35 cellular contexts compared by ENCODE assay signal in the genomic region with DNA sequence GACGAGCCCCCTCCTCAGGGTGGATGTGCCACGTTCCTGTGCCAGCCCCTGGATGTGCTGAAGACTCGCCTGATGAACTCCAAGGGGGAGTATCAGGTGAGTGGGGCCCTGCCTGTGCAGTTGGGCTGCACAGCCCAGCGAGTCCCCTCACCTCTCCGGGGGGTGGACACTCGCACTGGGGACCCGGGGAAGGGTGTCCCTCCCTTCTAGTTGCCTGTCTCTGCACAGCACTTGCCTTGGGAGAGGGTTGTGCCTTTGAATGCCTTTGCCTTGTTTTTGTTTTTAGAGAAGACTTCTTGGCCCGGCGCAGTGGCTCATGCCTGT.
"Had no signal": no experiment of that assay in that cellular context is flagged by ENCODE, and none has a peak within 500 bp of the region (broad histone marks: within the 10 kb centered on the region; RNA-seq: fewer than 3 reads in every experiment).

No MANE protein-coding gene starts in this region.

- H3K9me3 ChIP-seq: adrenal gland, body of pancreas, breast epithelium had no signal

- H3K9me3 Mint-ChIP-seq: activated B cell treated with CpG ODN at 0.5 μM for 24 hours; activated CD4-positive, alpha-beta memory T cell treated with anti-CD3 and anti-CD28 coated beads for 36 hours; activated CD4-positive, alpha-beta T cell treated with anti-CD3 and anti-CD28 coated beads, Interleukin-2, amount 10 ng/mL, durations not matched to agents 24 days and 14 days; activated CD8-positive, alpha-beta T cell treated with anti-CD3 and anti-CD28 coated beads for 36 hours; activated naive CD4-positive, alpha-beta T cell treated with anti-CD3 and anti-CD28 coated beads for 36 hours; activated naive CD4-positive, alpha-beta T cell treated with anti-CD3 and anti-CD28 coated beads, Interleukin-2, amount 50 U/mL, for 72 hours; activated naive CD8-positive, alpha-beta T cell treated with anti-CD3 and anti-CD28 coated beads for 36 hours; activated T-cell treated with anti-CD3 and anti-CD28 coated beads, Interleukin-2, amount 50 U/mL, for 4 hours; activated T-cell treated with anti-CD3 and anti-CD28 coated beads, Interleukin-2, amount 50 U/mL, for 72 hours; activated T-helper 1 cell treated with anti-CD3 and anti-CD28 coated beads, Interleukin-12 subunit alpha, Interleukin-12 subunit beta, Interleukin-2, Interleukin-4 antibody, amounts not matched to agents 30 ng/mL and 10 ng/mL and 1 ng/mL, durations not matched to agents 14 hours and 24 hours and 36 hours; activated T-helper 17 cell treated with anti-CD3 and anti-CD28 coated beads, Interleukin-2, amount 50 U/mL, for 72 hours; T-helper 1 cell treated with Interleukin-12 subunit alpha and Interleukin-12 subunit beta and Interleukin-4 antibody, amounts not matched to agents 30 μg/mL and 1 μg/mL, for 36 hours; T-helper 2 cell treated with Interferon-gamma antibody and Interleukin-4, amounts not matched to agents 5 μg/mL and 100 μg/mL, for 36 hours had no signal

- H3K36me3 ChIP-seq: adrenal gland, brain microvascular endothelial cell, breast epithelium had no signal

- H3K4me1 Mint-ChIP-seq: activated T-helper 17 cell treated with anti-CD3 and anti-CD28 coated beads, Interleukin-2, amount 50 U/mL, for 72 hours had no signal

- ATAC-seq: activated CD8-positive, alpha-beta T cell treated with anti-CD3 and anti-CD28 coated beads for 36 hours; activated naive CD4-positive, alpha-beta T cell treated with anti-CD3 and anti-CD28 coated beads, Interleukin-2, amount 50 U/mL, for 72 hours; activated T-cell treated with anti-CD3 and anti-CD28 coated beads, Interleukin-2, amount 50 U/mL, for 4 hours; activated T-cell treated with anti-CD3 and anti-CD28 coated beads, Interleukin-2, amount 50 U/mL, for 72 hours; activated T-helper 17 cell treated with anti-CD3 and anti-CD28 coated beads, Interleukin-2, amount 50 U/mL, for 72 hours; body of pancreas had no signal

- H3K27me3 ChIP-seq: adrenal gland, body of pancreas, brain microvascular endothelial cell, breast epithelium had no signal

- DNase-seq: activated B cell treated with CpG ODN at 0.5 μM for 24 hours; activated CD4-positive, alpha-beta memory T cell treated with anti-CD3 and anti-CD28 coated beads for 36 hours; activated CD4-positive, alpha-beta T cell treated with anti-CD3 and anti-CD28 coated beads for 4 hours; activated CD4-positive, alpha-beta T cell treated with anti-CD3 and anti-CD28 coated beads, Interleukin-2, amount 10 ng/mL, durations not matched to agents 24 days and 14 days; activated CD4-positive, alpha-beta T cell treated with anti-CD3 and anti-CD28 coated beads, Interleukin-2, amount 50 U/mL, for 1 hour; activated CD4-positive, alpha-beta T cell treated with anti-CD3 and anti-CD28 coated beads, Interleukin-2, amount 50 U/mL, for 4 hours; activated CD4-positive, CD25-positive, alpha-beta regulatory T cell treated with anti-CD3 and anti-CD28 coated beads, Interleukin-2, amount 50 U/mL, for 72 hours; activated CD8-positive, alpha-beta memory T cell treated with anti-CD3 and anti-CD28 coated beads, Interleukin-2, amount 50 U/mL, for 4 hours; activated CD8-positive, alpha-beta T cell treated with anti-CD3 and anti-CD28 coated beads for 36 hours; activated gamma-delta T cell treated with Interleukin-2 at 50 U/mL for 16 hours; activated naive CD4-positive, alpha-beta T cell; activated naive CD4-positive, alpha-beta T cell treated with anti-CD3 and anti-CD28 coated beads for 36 hours; activated naive CD4-positive, alpha-beta T cell treated with anti-CD3 and anti-CD28 coated beads, Interleukin-2, amount 50 U/mL, for 16 hours; activated naive CD8-positive, alpha-beta T cell treated with anti-CD3 and anti-CD28 coated beads for 36 hours; activated T-cell treated with anti-CD3 and anti-CD28 coated beads for 4 hours; activated T-cell treated with anti-CD3 and anti-CD28 coated beads, Interleukin-2, amount 50 U/mL, for 1 hour; activated T-cell treated with anti-CD3 and anti-CD28 coated beads, Interleukin-2, amount 50 U/mL, for 4 hours; activated T-cell treated with anti-CD3 and anti-CD28 coated beads, Interleukin-2, amount 50 U/mL, for 72 hours; amniotic stem cell; brain microvascular endothelial cell; central memory CD4-positive, alpha-beta T cell; T-helper 1 cell; T-helper 2 cell; T-helper 9 cell had no signal

- H3K4me3 Mint-ChIP-seq: activated B cell treated with CpG ODN at 0.5 μM for 24 hours; activated CD4-positive, alpha-beta memory T cell treated with anti-CD3 and anti-CD28 coated beads for 36 hours; activated CD4-positive, alpha-beta T cell treated with anti-CD3 and anti-CD28 coated beads, Interleukin-2, amount 10 ng/mL, durations not matched to agents 24 days and 14 days; activated CD8-positive, alpha-beta T cell treated with anti-CD3 and anti-CD28 coated beads for 36 hours; activated naive CD4-positive, alpha-beta T cell treated with anti-CD3 and anti-CD28 coated beads for 36 hours; activated naive CD8-positive, alpha-beta T cell treated with anti-CD3 and anti-CD28 coated beads for 36 hours; activated T-cell treated with anti-CD3 and anti-CD28 coated beads, Interleukin-2, amount 50 U/mL, for 4 hours; activated T-cell treated with anti-CD3 and anti-CD28 coated beads, Interleukin-2, amount 50 U/mL, for 72 hours; activated T-helper 1 cell treated with anti-CD3 and anti-CD28 coated beads, Interleukin-12 subunit alpha, Interleukin-12 subunit beta, Interleukin-2, Interleukin-4 antibody, amounts not matched to agents 30 ng/mL and 10 ng/mL and 1 ng/mL, durations not matched to agents 14 hours and 24 hours and 36 hours; activated T-helper 17 cell treated with anti-CD3 and anti-CD28 coated beads, Interleukin-2, amount 50 U/mL, for 72 hours; T-helper 1 cell treated with Interleukin-12 subunit alpha and Interleukin-12 subunit beta and Interleukin-4 antibody, amounts not matched to agents 30 μg/mL and 1 μg/mL, for 36 hours; T-helper 2 cell treated with Interferon-gamma antibody and Interleukin-4, amounts not matched to agents 5 μg/mL and 100 μg/mL, for 36 hours had no signal

- H3K4me3 ChIP-seq: adrenal gland, body of pancreas, breast epithelium had no signal

- H3K27me3 Mint-ChIP-seq: activated B cell treated with CpG ODN at 0.5 μM for 24 hours; activated CD4-positive, alpha-beta memory T cell treated with anti-CD3 and anti-CD28 coated beads for 36 hours; activated CD4-positive, alpha-beta T cell treated with anti-CD3 and anti-CD28 coated beads, Interleukin-2, amount 10 ng/mL, durations not matched to agents 24 days and 14 days; activated CD8-positive, alpha-beta T cell treated with anti-CD3 and anti-CD28 coated beads for 36 hours; activated naive CD8-positive, alpha-beta T cell treated with anti-CD3 and anti-CD28 coated beads for 36 hours; activated T-helper 17 cell treated with anti-CD3 and anti-CD28 coated beads, Interleukin-2, amount 50 U/mL, for 72 hours had no signal

- FAIRE-seq: astrocyte, TTC549 had no signal

- H3K27ac ChIP-seq: adrenal gland, body of pancreas, brain microvascular endothelial cell, breast epithelium, VCaP had no signal

- H3K27ac Mint-ChIP-seq: activated B cell treated with CpG ODN at 0.5 μM for 24 hours; activated CD4-positive, alpha-beta memory T cell treated with anti-CD3 and anti-CD28 coated beads for 36 hours; activated CD4-positive, alpha-beta T cell treated with anti-CD3 and anti-CD28 coated beads, Interleukin-2, amount 10 ng/mL, durations not matched to agents 24 days and 14 days; activated CD8-positive, alpha-beta T cell treated with anti-CD3 and anti-CD28 coated beads for 36 hours; activated naive CD4-positive, alpha-beta T cell treated with anti-CD3 and anti-CD28 coated beads for 36 hours; activated naive CD4-positive, alpha-beta T cell treated with anti-CD3 and anti-CD28 coated beads, Interleukin-2, amount 50 U/mL, for 72 hours; activated naive CD8-positive, alpha-beta T cell treated with anti-CD3 and anti-CD28 coated beads for 36 hours; activated T-cell treated with anti-CD3 and anti-CD28 coated beads, Interleukin-2, amount 50 U/mL, for 72 hours; activated T-helper 1 cell treated with anti-CD3 and anti-CD28 coated beads, Interleukin-12 subunit alpha, Interleukin-12 subunit beta, Interleukin-2, Interleukin-4 antibody, amounts not matched to agents 30 ng/mL and 10 ng/mL and 1 ng/mL, durations not matched to agents 14 hours and 24 hours and 36 hours; activated T-helper 17 cell treated with anti-CD3 and anti-CD28 coated beads, Interleukin-2, amount 50 U/mL, for 72 hours; T-helper 1 cell treated with Interleukin-12 subunit alpha and Interleukin-12 subunit beta and Interleukin-4 antibody, amounts not matched to agents 30 μg/mL and 1 μg/mL, for 36 hours; T-helper 2 cell treated with Interferon-gamma antibody and Interleukin-4, amounts not matched to agents 5 μg/mL and 100 μg/mL, for 36 hours had no signal
